8 cellular contexts compared by ENCODE assay signal in genomic region chr2:119222863-119223520, GRCh38. TPM values are rescaled to one million over a fixed set of nuclear protein-coding genes. Genes with fewer than 3 reads are reported as not detected.
A peak's percentile ranks its signal among the peaks of the same experiment; 100 is the strongest.
DNase-seq lines count a peak whose midpoint lies in the region; ATAC-seq and TF ChIP-seq lines count a peak whose summit lies in the region.

No MANE protein-coding gene starts in this region.

- intact Hi-C loops in activated B cell treated with CpG ODN at 0.5 μM for 24 hours (cut with micrococcal nuclease) = loop anchor here (5.0 to 10.0 kb wide), 2 partner anchors 144 to 252 kb away; partner anchors contain the start of genes C2orf76 and DBI

- POLR2A ChIA-PET in activated B cell treated with CpG ODN at 0.5 μM for 24 hours (lab: Charles Lee) = no interaction called here

- CTCF ChIA-PET in activated B cell treated with CpG ODN at 0.5 μM for 24 hours (lab: Charles Lee) = no interaction called here

- peaks cover 14% of the 10 kb centered on the region for H3K4me1 ChIP-seq in iPS-15b (ENCODE audit: control insufficient read depth, insufficient read depth, low read length)

- DNase-seq in GM12865 (ENCODE audit: low read depth) (no peak), activated B cell treated with CpG ODN at 0.5 μM for 24 hours (no peak), skeletal muscle cell (ENCODE audit: low read depth) (no peak), Ammon's horn (ENCODE audit: low spot score) (no peak), NCI-H2196 (lab: John Stamatoyannopoulos, UW; ENCODE audit: unreplicated experiment) (no peak)

- ATAC-seq in activated B cell treated with CpG ODN at 0.5 μM for 24 hours (ENCODE audit: low read depth) (no peak), HG02610 (IDR thresholded peaks at IDR 0.05; ENCODE audit: unreplicated experiment) (no peak), GM19467 (IDR thresholded peaks at IDR 0.05; ENCODE audit: unreplicated experiment) (no peak)

- no peaks in the 10 kb centered on the region for H3K36me3 ChIP-seq in iPS-15b (ENCODE audit: control insufficient read depth, insufficient read depth, low read length)

- H3K9me3 Mint-ChIP-seq in activated B cell treated with CpG ODN at 0.5 μM for 24 hours = no peaks in the 10 kb centered on the region

- TF ChIP-seq CTCF in GM12865 (IDR thresholded peaks at IDR 0.05; ENCODE audit: insufficient read depth, low read depth, low read length, missing control alignments) (no peak), activated B cell treated with CpG ODN at 0.5 μM for 24 hours (IDR thresholded peaks at IDR 0.05) (no peak)

- peaks cover 4% of the 10 kb centered on the region for H3K4me1 Mint-ChIP-seq in activated B cell treated with CpG ODN at 0.5 μM for 24 hours

- H3K4me3 ChIP-seq in GM12865 (ENCODE audit: low read depth, low read length) = peak overlapping the region; percentile 84
- H3K4me3 ChIP-seq in iPS-15b (ENCODE audit: low read depth, low read length) = peak overlapping the region; percentile 70
- peak overlapping the region; percentile 92 for H3K4me3 ChIP-seq in skeletal muscle cell (ENCODE audit: low read depth, low read length)

- peak overlapping the region; percentile 62 for H3K4me3 Mint-ChIP-seq in activated B cell treated with CpG ODN at 0.5 μM for 24 hours

- H3K36me3 Mint-ChIP-seq in activated B cell treated with CpG ODN at 0.5 μM for 24 hours (ENCODE audit: low read depth) = no peaks in the 10 kb centered on the region

- no peak overlapping the region for H3K9ac ChIP-seq in iPS-15b (ENCODE audit: low read depth, low read length)

- H3K27ac Mint-ChIP-seq in activated B cell treated with CpG ODN at 0.5 μM for 24 hours = no peak overlapping the region

- peaks cover 16% of the 10 kb centered on the region for H3K27me3 ChIP-seq in iPS-15b (ENCODE audit: control insufficient read depth, insufficient read depth, low read length)

- H3K9me3 ChIP-seq in iPS-15b (ENCODE audit: control insufficient read depth, insufficient read depth, low read length) = no peaks in the 10 kb centered on the region

- peaks cover 20% of the 10 kb centered on the region for H3K27me3 Mint-ChIP-seq in activated B cell treated with CpG ODN at 0.5 μM for 24 hours

RNA-seq across cellular contexts. Expression of gene STEAP3, which starts 0.6 kb away (rescaled TPM):
- total RNA-seq in activated B cell treated with CpG ODN at 0.5 μM for 24 hours = 1.1 and 1.2 TPM in 2 replicates
